25 cellular contexts compared by ENCODE assay signal in the genomic region with DNA sequence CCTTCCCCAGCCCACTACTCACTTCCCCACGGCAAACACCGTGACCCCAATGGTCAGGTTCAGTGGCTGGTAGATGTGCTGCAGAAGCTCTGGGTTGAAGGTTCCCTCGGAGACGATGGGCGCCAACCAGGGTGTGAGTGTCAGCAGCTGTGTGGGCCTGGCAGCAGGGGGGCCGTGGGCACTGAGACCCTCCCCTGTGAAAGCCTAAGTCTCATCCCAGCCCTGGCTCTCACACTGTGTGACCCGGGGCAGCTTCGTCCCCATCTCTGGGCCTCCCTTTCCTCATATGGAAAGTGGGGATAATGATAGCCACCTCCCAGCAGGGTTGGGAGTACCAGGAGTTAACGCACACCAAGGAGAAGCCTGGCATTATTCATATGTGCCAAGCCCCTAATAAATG. TPM values are rescaled to one million over a fixed set of nuclear protein-coding genes. Genes with fewer than 3 reads are reported as not detected.
"Had no signal": no experiment of that assay in that cellular context is flagged by ENCODE, and none has a peak within 500 bp of the region (broad histone marks: within the 10 kb centered on the region; RNA-seq: fewer than 3 reads in every experiment).

No MANE protein-coding gene starts in this region.

- H3K9me3 ChIP-seq: stomach, suprapubic skin, tibial nerve had no signal

- H3K36me3 ChIP-seq: suprapubic skin had no signal

- DNase-seq: activated CD4-positive, alpha-beta T cell treated with anti-CD3 and anti-CD28 coated beads for 1 hour; activated CD4-positive, alpha-beta T cell treated with anti-CD3 and anti-CD28 coated beads, Interleukin-2, amount 50 U/mL, for 1 hour; activated naive CD4-positive, alpha-beta T cell; activated naive CD8-positive, alpha-beta T cell treated with anti-CD3 and anti-CD28 coated beads, Interleukin-2, amount 10 ng/mL, durations not matched to agents 7 days and 5 days; activated T-cell treated with anti-CD3 and anti-CD28 coated beads, Interleukin-2, amount 50 U/mL, for 1 hour; amniotic stem cell; effector CD4-positive, alpha-beta T cell; erythroblast; foreskin keratinocyte; mesenchymal stem cell; nephron progenitor cell; stimulated activated CD4-positive, alpha-beta T cell treated with anti-CD3 and anti-CD28 coated beads, Interleukin-12 subunit alpha, Interleukin-12 subunit beta, amount 100 ng/mL, for 4 hours; stomach; T-helper 1 cell had no signal

- ATAC-seq: activated T-helper 17 cell treated with anti-CD3 and anti-CD28 coated beads, Interleukin-2, amount 50 U/mL, for 72 hours; foreskin keratinocyte had no signal

- H3K27ac ChIP-seq: foreskin keratinocyte, stomach, suprapubic skin, tibial nerve had no signal

- H3K4me1 ChIP-seq: foreskin keratinocyte, suprapubic skin had no signal

- H3K4me3 ChIP-seq: stomach, suprapubic skin, tibial nerve had no signal

- H3K27me3 ChIP-seq: stomach, suprapubic skin, tibial nerve had no signal

RNA-seq across cellular contexts. Expression of gene OBP2B, which starts 53.9 kb away (rescaled TPM):
- total RNA-seq: activated naive CD8-positive, alpha-beta T cell treated with anti-CD3 and anti-CD28 coated beads, Interleukin-2, amount 10 ng/mL, durations not matched to agents 7 days and 5 days; activated T-helper 17 cell treated with anti-CD3 and anti-CD28 coated beads, Interleukin-2, amount 50 U/mL, for 72 hours; cerebellum; foreskin keratinocyte; glomerular endothelial cell; kidney epithelial cell; liver; mononuclear cell; myocyte; renal cortical epithelial cell; stomach; tibial nerve; urinary bladder had no signal
- polyA plus RNA-seq: foreskin keratinocyte, liver, stomach, urinary bladder had no signal
